In the genomic region with DNA sequence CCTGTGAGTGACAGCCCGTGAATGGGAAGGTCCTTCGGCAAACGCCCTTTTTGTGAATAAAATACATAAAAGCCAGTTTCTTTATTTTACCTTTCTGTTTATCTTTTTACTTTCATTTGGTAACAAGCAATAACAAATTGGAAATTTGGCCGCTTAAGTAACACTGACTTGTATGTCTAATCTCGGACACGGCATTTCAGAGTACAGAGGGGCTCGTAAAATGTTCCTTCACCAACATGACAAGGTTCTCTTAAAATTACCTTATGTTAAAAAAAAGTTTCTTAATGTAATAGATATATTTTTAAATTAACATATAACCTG, we compare ENCODE assay signal across 8 cellular contexts. TPM values are rescaled to one million over a fixed set of nuclear protein-coding genes. Genes with fewer than 3 reads are reported as not detected.
A peak's percentile ranks its signal among the peaks of the same experiment; 100 is the strongest.
DNase-seq lines count a peak whose midpoint lies in the region; ATAC-seq and TF ChIP-seq lines count a peak whose summit lies in the region.

No MANE protein-coding gene starts in this region.

- TF ChIP-seq CTCF in MCF 10A (IDR thresholded peaks at IDR 0.05; ENCODE audit: unreplicated experiment) (no peak), mucosa of descending colon (IDR thresholded peaks at IDR 0.05) (no peak)

- H3K4me3 Mint-ChIP-seq in MCF 10A (ENCODE audit: unreplicated experiment) = peak overlapping the region; percentile 80

- peaks cover 16% of the 10 kb centered on the region for H3K9me3 Mint-ChIP-seq in MCF 10A (ENCODE audit: unreplicated experiment)

- CTCF ChIA-PET in MCF 10A (lab: Yijun Ruan, JAX) = interaction anchor here (0.7 kb wide), 1 partner anchor 151 kb away, joined by 3 read pairs; no protein-coding TSS in a partner anchor

- peak overlapping the region; percentile 76 for H3K4me3 ChIP-seq in mucosa of descending colon

- no peaks in the 10 kb centered on the region for H3K4me1 ChIP-seq in mucosa of descending colon (ENCODE audit: low read depth)

- intact Hi-C loops in MCF 10A (cut with micrococcal nuclease) = loop anchor here (1.0 to 2.0 kb wide), 3 partner anchors 44 to 113 kb away; no protein-coding TSS in a partner anchor
- intact Hi-C loops in mucosa of descending colon (cut with DNase I, micrococcal nuclease) = loop anchor here in 1 of 2 donors (10.0 kb wide), 1 partner anchor 110 kb away; a partner anchor contains a TSS

- peak; percentile 0 for ATAC-seq in HG02763 (IDR thresholded peaks at IDR 0.05; ENCODE audit: unreplicated experiment)
- no peak for ATAC-seq in mucosa of descending colon

- H3K36me3 Mint-ChIP-seq in MCF 10A (ENCODE audit: insufficient read depth, unreplicated experiment) = peaks cover 8% of the 10 kb centered on the region

- no peaks in the 10 kb centered on the region for H3K36me3 ChIP-seq in mucosa of descending colon (ENCODE audit: low read depth)

- no peaks in the 10 kb centered on the region for H3K27me3 Mint-ChIP-seq in MCF 10A (ENCODE audit: insufficient read depth, unreplicated experiment)

- POLR2A ChIA-PET in MCF 10A (lab: Yijun Ruan, JAX) = interaction anchor here (0.7 to 4.1 kb wide), 21 partner anchors 9 to 129 kb away, joined by 3 to 42 read pairs (median 8); no protein-coding TSS in a partner anchor

- peaks cover 32% of the 10 kb centered on the region for H3K4me1 Mint-ChIP-seq in MCF 10A (ENCODE audit: insufficient read depth, unreplicated experiment)

- peak overlapping the region; percentile 98 for H3K27ac Mint-ChIP-seq in MCF 10A (ENCODE audit: low read depth, unreplicated experiment)

- DNase-seq in ACHN (peak; percentile 46), MCF 10A (ENCODE audit: unreplicated experiment) (no peak), mucosa of descending colon (no peak), NCI-H446 (lab: John Stamatoyannopoulos, UW) (no peak), A172 (ENCODE audit: low spot score) (no peak), NCI-H187 treated with DMSO at 0.1 percent for 48 hours (lab: John Stamatoyannopoulos, UW) (no peak)
- DNase-seq in activated CD4-positive, CD25-positive, alpha-beta regulatory T cell (lab: John Stamatoyannopoulos, UW) = no peak

- TSS peak; percentile 66 for BruUV-seq in MCF 10A (replicated peaks; lab: Mats Ljungman, UMichigan)

- H3K9me3 ChIP-seq in mucosa of descending colon = peaks cover 8% of the 10 kb centered on the region

- in situ Hi-C loops in ACHN (cut with HindIII; ENCODE audit: low pct_ligation_motif_present, low pct_unique_long_range_greater_than_20kb, low sequenced_read_pairs) = no loop called here

RNA-seq across cellular contexts. Expression of a gene that starts 0.6 kb away (rescaled TPM):
- 34.2 and 46.0 TPM in 2 replicates for total RNA-seq in MCF 10A (2022)
- 1 to 10 TPM; 1.7 to 4.1 (median 4.0) TPM for total RNA-seq in mucosa of descending colon
- total RNA-seq in A172 (2014; rRNA removed; shearing (Covaris generic)) = 7.4 and 19.8 TPM in 2 replicates
